In the genomic region with DNA sequence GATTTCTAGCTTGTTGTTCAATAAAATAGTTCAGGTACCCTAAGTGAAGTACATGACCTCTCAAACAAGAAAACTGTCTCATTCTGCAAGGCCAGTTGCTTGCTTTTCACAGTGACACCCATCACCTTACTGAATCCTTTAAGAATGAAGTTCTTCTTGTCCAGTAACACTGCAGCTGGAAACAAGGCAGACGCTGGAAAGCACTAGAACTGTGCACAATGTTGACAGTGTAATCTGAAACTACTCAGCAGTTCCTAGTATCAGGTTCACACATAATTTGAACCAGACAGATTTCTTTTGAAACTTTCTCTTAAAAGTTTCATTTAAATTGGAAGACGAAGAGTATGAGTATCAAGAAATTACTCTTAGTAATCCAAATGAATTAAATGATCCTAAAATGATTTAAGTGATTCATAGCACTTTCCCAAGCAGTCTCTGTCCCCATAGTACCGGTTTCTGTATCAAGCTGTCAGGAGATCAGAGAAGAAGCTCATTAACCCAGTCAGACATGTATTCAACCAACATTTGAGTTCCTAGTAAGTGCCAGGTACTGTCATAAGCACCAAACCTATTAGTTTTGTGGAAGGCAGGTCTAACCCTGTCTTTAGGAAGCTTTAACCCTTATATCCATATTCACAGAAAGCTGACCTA, we compare ENCODE assay signal across 12 cellular contexts.
A peak's percentile ranks its signal among the peaks of the same experiment; 100 is the strongest.
DNase-seq lines count a peak whose midpoint lies in the region; ATAC-seq and TF ChIP-seq lines count a peak whose summit lies in the region.
"Had no signal": no experiment of that assay in that cellular context is flagged by ENCODE, and none has a peak within 500 bp of the region (broad histone marks: within the 10 kb centered on the region; RNA-seq: fewer than 3 reads in every experiment).

No MANE protein-coding gene starts in this region.

- no peak overlapping the region for H2BK15ac ChIP-seq in mesenchymal stem cell (ENCODE audit: low read depth, poor library complexity, severe bottlenecking)

- no peak for TF ChIP-seq POLR2A in body of pancreas (IDR thresholded peaks at IDR 0.05)

- no peak overlapping the region for H3K23ac ChIP-seq in mesenchymal stem cell (ENCODE audit: low read length in 2 of 2)

- H3K9me3 ChIP-seq in body of pancreas (no peaks in the 10 kb centered on the region), mesenchymal stem cell (ENCODE audit: control insufficient read depth, low read length) (no peaks in the 10 kb centered on the region), OCI-LY7 (ENCODE audit: low read length) (no peaks in the 10 kb centered on the region)
- H3K9me3 ChIP-seq: adrenal gland, Peyer's patch had no signal

- ATAC-seq in body of pancreas = peak; percentile 53
- ATAC-seq in GM19452 (IDR thresholded peaks at IDR 0.05; ENCODE audit: unreplicated experiment) = no peak
- no peak for ATAC-seq in GM21367 (IDR thresholded peaks at IDR 0.05; ENCODE audit: unreplicated experiment)
- ATAC-seq: activated CD8-positive, alpha-beta T cell treated with anti-CD3 and anti-CD28 coated beads for 36 hours had no signal

- H3K9me3 Mint-ChIP-seq in Calu3 (ENCODE audit: low read depth, unreplicated experiment) = peaks cover 4% of the 10 kb centered on the region
- H3K9me3 Mint-ChIP-seq: activated CD8-positive, alpha-beta T cell treated with anti-CD3 and anti-CD28 coated beads for 36 hours had no signal

- no peak overlapping the region for H2BK12ac ChIP-seq in mesenchymal stem cell (ENCODE audit: low read length in 2 of 2)

- H2AFZ ChIP-seq in mesenchymal stem cell (ENCODE audit: low read depth, low read length) (no peak overlapping the region), OCI-LY7 (ENCODE audit: low read length) (no peak overlapping the region)

- H3K27me3 Mint-ChIP-seq in Calu3 (ENCODE audit: unreplicated experiment) = no peaks in the 10 kb centered on the region

- H2BK5ac ChIP-seq in mesenchymal stem cell (ENCODE audit: low read depth, low read length, poor library complexity, severe bottlenecking) = no peak overlapping the region

- CTCF ChIA-PET in Calu3 (lab: Charles Lee) = interaction anchor here (0.6 kb wide), 1 partner anchor 13 kb away, joined by 7 read pairs; no protein-coding TSS in a partner anchor
- CTCF ChIA-PET in OCI-LY7 (lab: Charles Lee; ENCODE audit: unreplicated experiment) = no interaction called here

- H3K4me3 Mint-ChIP-seq in Calu3 (ENCODE audit: low read depth, unreplicated experiment) = no peak overlapping the region
- H3K4me3 Mint-ChIP-seq: activated CD8-positive, alpha-beta T cell treated with anti-CD3 and anti-CD28 coated beads for 36 hours had no signal

- no peak overlapping the region for H3K14ac ChIP-seq in mesenchymal stem cell (ENCODE audit: low read length in 2 of 2)

- H4K91ac ChIP-seq in mesenchymal stem cell (ENCODE audit: low read length) = no peak overlapping the region

- no peak overlapping the region for H2AK5ac ChIP-seq in mesenchymal stem cell (ENCODE audit: low read length, severe bottlenecking)

- H3K27ac ChIP-seq in body of pancreas (no peak overlapping the region), mesenchymal stem cell (ENCODE audit: low read length, poor library complexity, severe bottlenecking) (peak overlapping the region; percentile 9), OCI-LY7 (ENCODE audit: low read depth, low read length, poor library complexity, severe bottlenecking) (no peak overlapping the region)
- H3K27ac ChIP-seq: adrenal gland, Peyer's patch had no signal

- TF ChIP-seq CTCF in Calu3 (IDR thresholded peaks at IDR 0.05; ENCODE audit: unreplicated experiment) (no peak), body of pancreas (IDR thresholded peaks at IDR 0.05) (no peak), OCI-LY7 (conservative IDR thresholded peaks at IDR 0.05; ENCODE audit: low read length) (no peak)

- no peaks in the 10 kb centered on the region for H4K20me1 ChIP-seq in OCI-LY7 (ENCODE audit: insufficient read depth, low read length)

- no peaks in the 10 kb centered on the region for H3K79me1 ChIP-seq in mesenchymal stem cell (replicated peaks; ENCODE audit: low read length, poor library complexity, severe bottlenecking)

- no peaks in the 10 kb centered on the region for H3K9me2 ChIP-seq in OCI-LY7 (ENCODE audit: insufficient read depth, low read length)

- DNase-seq in Calu3 (peak; percentile 6), NCI-H1436 (lab: John Stamatoyannopoulos, UW) (peak; percentile 27), body of pancreas (peak in 3 of 4 donors; percentile 11 to 65 (median 23)), mesenchymal stem cell (no peak), OCI-LY7 (ENCODE audit: low spot score) (no peak), T1000 (lab: John Stamatoyannopoulos, UW) (no peak)
- DNase-seq: activated CD8-positive, alpha-beta T cell treated with anti-CD3 and anti-CD28 coated beads for 36 hours; adrenal gland; head of caudate nucleus; Peyer's patch had no signal

- no peak overlapping the region for H3K9ac ChIP-seq in mesenchymal stem cell (ENCODE audit: low read length)

- H3K18ac ChIP-seq in mesenchymal stem cell (ENCODE audit: low read depth in 1 of 2, low read length in 2 of 2) = no peak overlapping the region

- no peaks in the 10 kb centered on the region for H3K79me2 ChIP-seq in OCI-LY7 (ENCODE audit: insufficient read depth, low read depth, low read length)

- H4K8ac ChIP-seq in mesenchymal stem cell (ENCODE audit: low read length) = no peak overlapping the region

- BruUV-seq in Calu3 (replicated peaks; lab: Mats Ljungman, UMichigan) (no TSS peak), OCI-LY7 (replicated peaks; lab: Mats Ljungman, UMichigan) (no TSS peak)

- H3K4ac ChIP-seq in mesenchymal stem cell (ENCODE audit: low read depth in 1 of 2, low read length in 2 of 2) = no peak overlapping the region

- H3K36me3 Mint-ChIP-seq in Calu3 (ENCODE audit: insufficient read depth, unreplicated experiment) = no peaks in the 10 kb centered on the region

- intact Hi-C loops in Calu3 (cut with micrococcal nuclease; ENCODE audit: unreplicated experiment) (no loop called here), body of pancreas (cut with DNase I) (no loop called here), OCI-LY7 (cut with micrococcal nuclease; ENCODE audit: unreplicated experiment) (no loop called here)

- no peaks in the 10 kb centered on the region for H3K27me3 ChIP-seq in body of pancreas
- no peaks in the 10 kb centered on the region for H3K27me3 ChIP-seq in mesenchymal stem cell (ENCODE audit: control insufficient read depth in 1 of 2, insufficient read depth in 1 of 2, low read length in 2 of 2)
- H3K27me3 ChIP-seq: adrenal gland, Peyer's patch had no signal

- H2BK120ac ChIP-seq in mesenchymal stem cell (ENCODE audit: low read depth, low read length) = no peak overlapping the region

- WGBS in body of pancreas, 2 donors = 23 to 28% methylated on average over 3 of the region's 3 CpGs
- 62% methylated on average over 2 of the region's 3 CpGs for WGBS in mesenchymal stem cell

- peak overlapping the region; percentile 33 for H3K27ac Mint-ChIP-seq in Calu3 (ENCODE audit: unreplicated experiment)
- H3K27ac Mint-ChIP-seq: activated CD8-positive, alpha-beta T cell treated with anti-CD3 and anti-CD28 coated beads for 36 hours had no signal

- POLR2A ChIA-PET in OCI-LY7 (lab: Charles Lee) = interaction anchor here (0.7 kb wide), 1 partner anchor 145 kb away, joined by 3 read pairs; no protein-coding TSS in a partner anchor

- H3K4me1 Mint-ChIP-seq in Calu3 (ENCODE audit: low read depth, unreplicated experiment) = peaks cover 37% of the 10 kb centered on the region

- H3K36me3 ChIP-seq in body of pancreas (replicated peaks in 1 of 2; ENCODE audit: insufficient read depth in 1 of 2, low read depth in 2 of 2) = no peaks in the 10 kb centered on the region
- H3K36me3 ChIP-seq in mesenchymal stem cell (ENCODE audit: control insufficient read depth in 1 of 2, insufficient read depth in 2 of 2, low read depth in 1 of 2, low read length in 2 of 2) = no peaks in the 10 kb centered on the region
- H3K36me3 ChIP-seq in OCI-LY7 (ENCODE audit: insufficient read depth, low read length) = no peaks in the 10 kb centered on the region
- H3K36me3 ChIP-seq: adrenal gland, Peyer's patch had no signal

- H3K4me2 ChIP-seq in mesenchymal stem cell (ENCODE audit: low read length, poor library complexity, severe bottlenecking) = no peak overlapping the region
- H3K4me2 ChIP-seq in OCI-LY7 (ENCODE audit: low read length) = no peak overlapping the region

- H3K4me3 ChIP-seq in body of pancreas = no peak overlapping the region
- no peak overlapping the region for H3K4me3 ChIP-seq in mesenchymal stem cell (ENCODE audit: insufficient read depth in 1 of 2, low read depth in 1 of 2, low read length in 2 of 2)
- no peak overlapping the region for H3K4me3 ChIP-seq in OCI-LY7 (ENCODE audit: low read depth, low read length, poor library complexity, severe bottlenecking)
- H3K4me3 ChIP-seq: adrenal gland, Peyer's patch had no signal

- H3K4me1 ChIP-seq in body of pancreas (peaks cover 10% of the 10 kb centered on the region), mesenchymal stem cell (ENCODE audit: control insufficient read depth, insufficient read depth, low read depth, low read length) (peaks cover 12% of the 10 kb centered on the region), OCI-LY7 (ENCODE audit: insufficient read depth, low read length, poor library complexity, severe bottlenecking) (no peaks in the 10 kb centered on the region)
- H3K4me1 ChIP-seq: adrenal gland had no signal

Comparison
In these comparisons a context has a peak if more than half of its experiments do, and no peak if none do; other contexts are left out.
1. DNase-seq: peak in Calu3 (single experiment), NCI-H1436 (single experiment) and body of pancreas (3 of 4); none in mesenchymal stem cell (single experiment), OCI-LY7 (single experiment) and T1000 (single experiment).